In genomic region chr14:70563869-70564268, GRCh38 we compare ENCODE assay signal across 23 cellular contexts. TPM values are rescaled to one million over a fixed set of nuclear protein-coding genes. Genes with fewer than 3 reads are reported as not detected.
"Had no signal": no experiment of that assay in that cellular context is flagged by ENCODE, and none has a peak within 500 bp of the region (broad histone marks: within the 10 kb centered on the region; RNA-seq: fewer than 3 reads in every experiment).

No MANE protein-coding gene starts in this region.

- ATAC-seq: activated T-cell treated with anti-CD3 and anti-CD28 coated beads, Interleukin-2, amount 50 U/mL, for 72 hours; effector memory CD8-positive, alpha-beta T cell; gastroesophageal sphincter; lower lobe of right lung; natural killer cell; pancreas had no signal

- H3K27me3 Mint-ChIP-seq: activated naive CD8-positive, alpha-beta T cell; effector memory CD8-positive, alpha-beta T cell; stimulated activated naive CD8-positive, alpha-beta T cell treated with anti-CD3 and anti-CD28 coated beads, Interleukin-15, Interleukin-2, amounts not matched to agents 100 ng/mL and 50 ng/mL, for 24 hours had no signal

- H3K4me1 ChIP-seq: gastroesophageal sphincter, lower lobe of right lung, pancreas, tibial nerve, vagina had no signal

- H3K9me3 ChIP-seq: lower lobe of right lung, neutrophil, pancreas, vagina had no signal

- DNase-seq: activated CD4-positive, alpha-beta T cell treated with anti-CD3 and anti-CD28 coated beads for 1 hour; activated CD8-positive, alpha-beta memory T cell treated with anti-CD3 and anti-CD28 coated beads for 24 hours; activated CD8-positive, alpha-beta memory T cell treated with anti-CD3 and anti-CD28 coated beads, Interleukin-2, amount 50 U/mL, for 48 hours; activated gamma-delta T cell; activated T-cell treated with anti-CD3 and anti-CD28 coated beads, Interleukin-2, amount 50 U/mL, for 72 hours; amniotic stem cell; dermis blood vessel endothelial cell; effector memory CD8-positive, alpha-beta T cell; lower lobe of right lung; natural killer cell; pancreas; SW 1271; T-helper 2 cell; WERI-Rb-1 had no signal

- H3K4me3 Mint-ChIP-seq: activated naive CD8-positive, alpha-beta T cell; activated T-cell treated with anti-CD3 and anti-CD28 coated beads, Interleukin-2, amount 50 U/mL, for 72 hours; effector memory CD8-positive, alpha-beta T cell; natural killer cell; stimulated activated naive CD8-positive, alpha-beta T cell treated with anti-CD3 and anti-CD28 coated beads, Interleukin-15, Interleukin-2, amounts not matched to agents 100 ng/mL and 50 ng/mL, for 24 hours had no signal

- H3K4me3 ChIP-seq: cardiac muscle cell, gastroesophageal sphincter, hepatocyte, lower lobe of right lung, pancreas, tibial nerve, vagina had no signal

- H3K27ac Mint-ChIP-seq: activated naive CD8-positive, alpha-beta T cell; effector memory CD8-positive, alpha-beta T cell; natural killer cell; stimulated activated naive CD8-positive, alpha-beta T cell treated with anti-CD3 and anti-CD28 coated beads, Interleukin-15, Interleukin-2, amounts not matched to agents 100 ng/mL and 50 ng/mL, for 24 hours had no signal

- H3K27ac ChIP-seq: cardiac muscle cell, gastroesophageal sphincter, hepatocyte, lower lobe of right lung, neutrophil, pancreas, tibial nerve, vagina, WERI-Rb-1 had no signal

- H3K27me3 ChIP-seq: cardiac muscle cell, gastroesophageal sphincter, hepatocyte, neutrophil, pancreas, tibial nerve, vagina had no signal

- H3K36me3 ChIP-seq: neutrophil had no signal

RNA-seq across cellular contexts. Expression of gene ADAM20, which starts 29.1 kb away (rescaled TPM):
- total RNA-seq: epithelial cell of proximal tubule had no signal
- polyA plus RNA-seq: cardiac muscle cell, hepatocyte had no signal
